1 cellular context compared by ENCODE assay signal in genomic region chr11:281486-282161, GRCh38.
TF ChIP-seq lines count a peak whose summit lies in the region.

No MANE protein-coding gene starts in this region.

TF ChIP-seq in HepG2, 621 proteins besides CTCF, POLR2A, EP300 and RAD21:
- no peak for TF ChIP-seq ZNF784 (CRISPR knock-in tag; IDR thresholded peaks at IDR 0.05; ENCODE audit: borderline replicate concordance)
